In the genomic region with DNA sequence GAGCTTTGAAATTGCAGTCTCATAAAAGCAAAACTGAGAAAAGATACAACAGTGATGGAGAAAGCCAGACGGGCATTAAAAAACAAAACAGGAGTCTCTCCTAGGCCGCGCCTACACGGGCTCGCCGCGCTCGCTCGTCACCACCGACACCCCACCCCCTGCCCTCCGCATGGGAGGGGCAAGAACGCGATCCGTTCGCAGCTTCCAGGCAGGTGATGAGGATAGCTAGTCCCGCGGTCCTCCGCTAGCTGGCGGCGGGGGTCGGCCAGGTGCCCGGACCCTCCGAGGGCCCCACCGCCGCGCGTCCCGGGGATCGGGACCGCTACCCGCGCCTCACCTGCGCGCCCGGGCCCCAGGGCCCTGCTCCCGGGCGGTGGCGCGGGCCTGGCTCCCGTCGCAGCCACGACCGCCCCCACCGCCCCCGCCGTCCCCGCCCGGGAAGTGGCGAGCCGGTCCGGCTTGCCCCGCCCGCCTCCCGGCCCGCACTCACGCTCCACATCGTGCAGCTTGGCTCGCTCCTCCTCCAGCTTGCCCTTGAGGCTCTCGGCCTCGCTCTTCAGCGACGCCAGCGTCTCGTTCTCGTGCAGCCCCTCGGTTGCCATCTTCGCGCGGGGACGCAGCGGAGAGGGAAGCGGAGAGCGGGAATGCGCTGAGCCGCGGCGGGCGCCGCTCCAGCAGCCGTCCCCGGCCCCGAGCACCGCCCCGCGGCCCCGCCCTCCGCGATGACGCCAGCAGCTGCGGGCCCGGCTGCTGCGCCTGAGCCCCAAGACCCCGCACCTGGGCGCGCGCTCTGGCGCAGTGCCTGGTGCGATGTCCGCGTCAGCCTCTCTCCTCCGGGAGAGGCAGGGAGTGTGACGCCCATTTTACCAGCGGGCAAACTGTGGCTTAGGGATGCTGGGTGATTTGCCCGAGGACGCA, we compare ENCODE assay signal across 8 cellular contexts. TPM values are rescaled to one million over a fixed set of nuclear protein-coding genes. Genes with fewer than 3 reads are reported as not detected.
A peak's percentile ranks its signal among the peaks of the same experiment; 100 is the strongest.
DNase-seq lines count a peak whose midpoint lies in the region; ATAC-seq, FAIRE-seq and TF ChIP-seq lines count a peak whose summit lies in the region.

No MANE protein-coding gene starts in this region.

- no peaks in the 10 kb centered on the region for H3K9me3 Mint-ChIP-seq in central memory CD8-positive, alpha-beta T cell

- ATAC-seq in GM18870 (IDR thresholded peaks at IDR 0.05; ENCODE audit: unreplicated experiment) = peak; percentile 74
- ATAC-seq in HG03103 (IDR thresholded peaks at IDR 0.05; ENCODE audit: low read depth, unreplicated experiment) = peak; percentile 79
- peak; percentile 83 for ATAC-seq in central memory CD8-positive, alpha-beta T cell (replicated peaks; ENCODE audit: extremely low read depth, poor library complexity, severe bottlenecking)

- peaks cover 11% of the 10 kb centered on the region for H3K4me1 ChIP-seq in keratinocyte (ENCODE audit: control insufficient read depth, extremely low read depth, insufficient read depth, low read length)

- no peaks in the 10 kb centered on the region for H3K27me3 Mint-ChIP-seq in central memory CD8-positive, alpha-beta T cell

- no peaks in the 10 kb centered on the region for H3K36me3 ChIP-seq in keratinocyte (ENCODE audit: control insufficient read depth in 2 of 2, extremely low read depth in 1 of 2, insufficient read depth in 2 of 2, low read length in 2 of 2)

- H3K27me3 ChIP-seq in keratinocyte (ENCODE audit: control insufficient read depth, extremely low read depth, insufficient read depth, low read length) = no peaks in the 10 kb centered on the region

- FAIRE-seq in keratinocyte (lab: Jason Lieb, UNC) = peak; percentile 5

- no peaks in the 10 kb centered on the region for H3K9me3 ChIP-seq in keratinocyte (ENCODE audit: control insufficient read depth, low read depth, low read length)

- H3K4me3 ChIP-seq in AG09309 (ENCODE audit: control insufficient read depth, low read depth, low read length) (peak overlapping the region; percentile 83), keratinocyte (ENCODE audit: control insufficient read depth in 2 of 3, extremely low read depth in 1 of 3, insufficient read depth in 2 of 3, low read depth in 1 of 3, low read length in 3 of 3) (peak overlapping the region; percentile 58 to 73 (median 68))

- H3K36me3 Mint-ChIP-seq in central memory CD8-positive, alpha-beta T cell (ENCODE audit: insufficient read depth) = peaks cover 24% of the 10 kb centered on the region

- H3K4me1 Mint-ChIP-seq in central memory CD8-positive, alpha-beta T cell = peaks cover 43% of the 10 kb centered on the region

- no peak for DNase-seq in AG09309 (ENCODE audit: low read depth)
- peak; percentile 56 for DNase-seq in NCI-H2196 treated with DMSO at 0.1 percent for 48 hours (lab: John Stamatoyannopoulos, UW; ENCODE audit: unreplicated experiment)
- peak; percentile 84 for DNase-seq in activated CD4-positive, CD25-positive, alpha-beta regulatory T cell treated with anti-CD3 and anti-CD28 coated beads, Interleukin-2, amount 50 U/mL, for 16 hours (ENCODE audit: low read depth, low spot score)
- DNase-seq in central memory CD8-positive, alpha-beta T cell (ENCODE audit: low spot score in 2 of 2) = peak; percentile 80 to 87
- no peak for DNase-seq in keratinocyte (ENCODE audit: low read depth, low spot score)
- DNase-seq in stimulated activated CD4-positive, alpha-beta T cell treated with anti-CD3 and anti-CD28 coated beads, Interleukin-15, amount 100 ng/mL, for 1 hour (ENCODE audit: low read depth in 1 of 2, low spot score in 1 of 2) = peak; percentile 78 to 79

- H3K79me2 ChIP-seq in keratinocyte (ENCODE audit: control insufficient read depth, insufficient read depth, low read length) = peaks cover 12% of the 10 kb centered on the region

- H4K20me1 ChIP-seq in keratinocyte (ENCODE audit: control insufficient read depth, extremely low read depth, insufficient read depth, low read length) = no peaks in the 10 kb centered on the region

- peak overlapping the region; percentile 80 for H3K9ac ChIP-seq in keratinocyte (ENCODE audit: control insufficient read depth, extremely low read depth, insufficient read depth, low read length)

- peak overlapping the region; percentile 69 for H3K27ac ChIP-seq in keratinocyte (ENCODE audit: control insufficient read depth, insufficient read depth, low read length)

- no peaks in the 10 kb centered on the region for H3K9me1 ChIP-seq in keratinocyte (ENCODE audit: control insufficient read depth, extremely low read depth, insufficient read depth, low read length)

- no peak for TF ChIP-seq CTCF in AG09309 (IDR thresholded peaks at IDR 0.05; ENCODE audit: control insufficient read depth, insufficient read depth, low read depth, low read length, missing control alignments)
- no peak for TF ChIP-seq CTCF in keratinocyte (optimal IDR thresholded peaks at IDR 0.05 in 1 of 3, IDR thresholded peaks at IDR 0.05 in 1 of 3, conservative IDR thresholded peaks at IDR 0.05 in 1 of 3; ENCODE audit: extremely low read depth in 1 of 3, insufficient read depth in 2 of 3, low read length in 3 of 3)

- dilution Hi-C loops in keratinocyte (cut with MboI; ENCODE audit: extremely low pct_ligation_motif_present, low sequenced_read_pairs) = no loop called here

- H3K4me2 ChIP-seq in keratinocyte (ENCODE audit: control insufficient read depth, extremely low read depth, insufficient read depth, low read depth, low read length) = peak overlapping the region; percentile 98

- H3K27ac Mint-ChIP-seq in central memory CD8-positive, alpha-beta T cell (ENCODE audit: low read depth) = peak overlapping the region; percentile 96

- peak overlapping the region; percentile 91 for H3K4me3 Mint-ChIP-seq in central memory CD8-positive, alpha-beta T cell

- H2AFZ ChIP-seq in keratinocyte (ENCODE audit: control insufficient read depth, low read length) = peak overlapping the region; percentile 96

RNA-seq across cellular contexts. Expression of a gene that starts 11.7 kb away (rescaled TPM):
- 23.7 to 30.8 TPM (median 25.8 TPM) in 3 replicates for polyA plus RNA-seq in keratinocyte
- polyA plus RNA-seq in keratinocyte (2011; ENCODE audit: low read depth) = 14.3 TPM
- polyA plus RNA-seq in keratinocyte (2011; cell fraction: cytosol; rRNA removed) = 29.8 and 30.4 TPM in 2 replicates
- 23.2 and 24.9 TPM in 2 replicates for polyA plus RNA-seq in keratinocyte (2011; cell fraction: nucleus; rRNA removed)
- polyA plus RNA-seq in keratinocyte (2012; ENCODE audit: low replicate concordance) = 14.5 and 28.4 TPM in 2 replicates
- 11.7 to 32.5 TPM (median 25.8 TPM) in 3 replicates for polyA minus RNA-seq in keratinocyte
- polyA minus RNA-seq in keratinocyte (2011; cell fraction: cytosol; rRNA and poly(A)+ RNA removed) = 27.4 TPM
- 13.1 and 21.9 TPM in 2 replicates for polyA minus RNA-seq in keratinocyte (2011; cell fraction: nucleus; rRNA and poly(A)+ RNA removed)

Comparison
In these comparisons a context has a peak if more than half of its experiments do, and no peak if none do; other contexts are left out.
1. DNase-seq: peak in NCI-H2196 treated with DMSO at 0.1 percent for 48 hours (single experiment), activated CD4-positive, CD25-positive, alpha-beta regulatory T cell treated with anti-CD3 and anti-CD28 coated beads, Interleukin-2, amount 50 U/mL, for 16 hours (single experiment), central memory CD8-positive, alpha-beta T cell (2 of 2) and stimulated activated CD4-positive, alpha-beta T cell treated with anti-CD3 and anti-CD28 coated beads, Interleukin-15, amount 100 ng/mL, for 1 hour (2 of 2); none in AG09309 (single experiment) and keratinocyte (single experiment).
2. Peak in every context shown above with its lines, with median percentiles within 50 percentile points of each other: ATAC-seq.